Comparison of ENCODE assay signal across 11 cellular contexts in genomic region chr5:143245929-143246561, GRCh38.
A peak's percentile ranks its signal among the peaks of the same experiment; 100 is the strongest.
DNase-seq lines count a peak whose midpoint lies in the region; ATAC-seq and TF ChIP-seq lines count a peak whose summit lies in the region.
"Had no signal": no experiment of that assay in that cellular context is flagged by ENCODE, and none has a peak within 500 bp of the region (broad histone marks: within the 10 kb centered on the region; RNA-seq: fewer than 3 reads in every experiment).

No MANE protein-coding gene starts in this region.

- no peaks in the 10 kb centered on the region for H3K36me3 Mint-ChIP-seq in stimulated activated effector memory CD8-positive, alpha-beta T cell treated with anti-CD3 and anti-CD28 coated beads, Interleukin-12 subunit alpha, Interleukin-12 subunit beta, amount 100 ng/mL, for 72 hours

- peak overlapping the region; percentile 76 for H3K4me2 ChIP-seq in PC-3 (ENCODE audit: low read length)

- H3K27ac Mint-ChIP-seq in stimulated activated effector memory CD8-positive, alpha-beta T cell treated with anti-CD3 and anti-CD28 coated beads, Interleukin-12 subunit alpha, Interleukin-12 subunit beta, amount 100 ng/mL, for 72 hours: no peak overlapping the region

- POLR2A ChIA-PET in PC-3 (lab: Charles Lee; ENCODE audit: unreplicated experiment): interaction anchor here (0.6 kb wide), 2 partner anchors 318 to 602 kb away, joined by 3 to 4 read pairs; no protein-coding TSS in a partner anchor

- H4K20me1 ChIP-seq in PC-3 (ENCODE audit: low read length): no peaks in the 10 kb centered on the region

- 0 out of 2 replicates have a peak, but pooled peaks cover 6% of the 10 kb centered on the region for H3K79me2 ChIP-seq in PC-3 (ENCODE audit: low read length)

- H3K9me2 ChIP-seq in PC-3 (replicated peaks; ENCODE audit: low read length): no peaks in the 10 kb centered on the region

- no TSS peak for BruUV-seq in PC-3 (replicated peaks; lab: Mats Ljungman, UMichigan)

- peak overlapping the region; percentile 99 for H3K27ac ChIP-seq in PC-3 (ENCODE audit: low read length)
- H3K27ac ChIP-seq: 22Rv1 had no signal

- no peaks in the 10 kb centered on the region for H3K4me1 Mint-ChIP-seq in stimulated activated effector memory CD8-positive, alpha-beta T cell treated with anti-CD3 and anti-CD28 coated beads, Interleukin-12 subunit alpha, Interleukin-12 subunit beta, amount 100 ng/mL, for 72 hours

- peak overlapping the region; percentile 63 for H2AFZ ChIP-seq in PC-3 (ENCODE audit: low read length)

- H3K9ac ChIP-seq in PC-3 (ENCODE audit: low read length): peak overlapping the region; percentile 82

- H3F3A ChIP-seq in PC-3 (ENCODE audit: low read length, unreplicated experiment): no peaks in the 10 kb centered on the region

- intact Hi-C loops in PC-3 (cut with micrococcal nuclease): loop anchor here (2.0 kb wide), 3 partner anchors 57 to 157 kb away; partner anchors contain the start of gene NR3C1

- CTCF ChIA-PET in PC-3 (lab: Charles Lee): interaction anchor here (1.2 kb wide), 1 partner anchor 157 kb away, joined by 3 read pairs; the partner anchor contains the start of gene NR3C1

- ATAC-seq in PC-3 (peak; percentile 59), HG02852 (IDR thresholded peaks at IDR 0.05; ENCODE audit: unreplicated experiment) (no peak)
- peak; percentile 63 for ATAC-seq in stimulated activated effector memory CD8-positive, alpha-beta T cell treated with anti-CD3 and anti-CD28 coated beads, Interleukin-12 subunit alpha, Interleukin-12 subunit beta, amount 100 ng/mL, for 72 hours

- H3K4me3 Mint-ChIP-seq in stimulated activated effector memory CD8-positive, alpha-beta T cell treated with anti-CD3 and anti-CD28 coated beads, Interleukin-12 subunit alpha, Interleukin-12 subunit beta, amount 100 ng/mL, for 72 hours: no peak overlapping the region

- DNase-seq in NCI-H1436 (lab: John Stamatoyannopoulos, UW): peak; percentile 5
- DNase-seq in NCI-H1436 treated with DMSO at 0.1 percent for 48 hours (lab: John Stamatoyannopoulos, UW): no peak
- DNase-seq in PC-3: peak; percentile 94
- DNase-seq in fibroblast of gingiva (ENCODE audit: low read depth): peak; percentile 80
- DNase-seq in stimulated activated effector memory CD8-positive, alpha-beta T cell treated with anti-CD3 and anti-CD28 coated beads, Interleukin-12 subunit alpha, Interleukin-12 subunit beta, amount 100 ng/mL, for 72 hours (ENCODE audit: low spot score in 2 of 2): peak in 1 of 2 donors; percentile 28
- no peak for DNase-seq in GM19238 (ENCODE audit: insufficient read length, low spot score)
- no peak for DNase-seq in GF-D8 (lab: John Stamatoyannopoulos, UW)
- DNase-seq: NCI-H1105 treated with DMSO at 0.1 percent for 48 hours; stimulated activated CD4-positive, alpha-beta T cell treated with anti-CD3 and anti-CD28 coated beads, Interleukin-4, amount 100 ng/mL, for 1 hour had no signal

- peak overlapping the region; percentile 46 for H3K4me3 ChIP-seq in PC-3 (ENCODE audit: low read length)

- no peaks in the 10 kb centered on the region for H3K36me3 ChIP-seq in PC-3 (ENCODE audit: low read depth, low read length)

- no peaks in the 10 kb centered on the region for H3K9me3 Mint-ChIP-seq in stimulated activated effector memory CD8-positive, alpha-beta T cell treated with anti-CD3 and anti-CD28 coated beads, Interleukin-12 subunit alpha, Interleukin-12 subunit beta, amount 100 ng/mL, for 72 hours

- no peak for TF ChIP-seq CTCF in PC-3 (conservative IDR thresholded peaks at IDR 0.05; ENCODE audit: low read depth, low read length)

- H3K9me3 ChIP-seq in PC-3 (ENCODE audit: low read length): no peaks in the 10 kb centered on the region

- H3K4me1 ChIP-seq in PC-3 (ENCODE audit: insufficient read depth, low read length): peaks cover 72% of the 10 kb centered on the region

- H3K27me3 ChIP-seq in PC-3 (ENCODE audit: low read length): no peaks in the 10 kb centered on the region

Comparison
In these comparisons a context has a peak if more than half of its experiments do, and no peak if none do; other contexts are left out.
1. DNase-seq: peak in NCI-H1436 (single experiment), PC-3 (single experiment) and fibroblast of gingiva (single experiment); none in NCI-H1436 treated with DMSO at 0.1 percent for 48 hours (single experiment), GM19238 (single experiment) and GF-D8 (single experiment).